Comparison of ENCODE assay signal across 8 cellular contexts in the genomic region with DNA sequence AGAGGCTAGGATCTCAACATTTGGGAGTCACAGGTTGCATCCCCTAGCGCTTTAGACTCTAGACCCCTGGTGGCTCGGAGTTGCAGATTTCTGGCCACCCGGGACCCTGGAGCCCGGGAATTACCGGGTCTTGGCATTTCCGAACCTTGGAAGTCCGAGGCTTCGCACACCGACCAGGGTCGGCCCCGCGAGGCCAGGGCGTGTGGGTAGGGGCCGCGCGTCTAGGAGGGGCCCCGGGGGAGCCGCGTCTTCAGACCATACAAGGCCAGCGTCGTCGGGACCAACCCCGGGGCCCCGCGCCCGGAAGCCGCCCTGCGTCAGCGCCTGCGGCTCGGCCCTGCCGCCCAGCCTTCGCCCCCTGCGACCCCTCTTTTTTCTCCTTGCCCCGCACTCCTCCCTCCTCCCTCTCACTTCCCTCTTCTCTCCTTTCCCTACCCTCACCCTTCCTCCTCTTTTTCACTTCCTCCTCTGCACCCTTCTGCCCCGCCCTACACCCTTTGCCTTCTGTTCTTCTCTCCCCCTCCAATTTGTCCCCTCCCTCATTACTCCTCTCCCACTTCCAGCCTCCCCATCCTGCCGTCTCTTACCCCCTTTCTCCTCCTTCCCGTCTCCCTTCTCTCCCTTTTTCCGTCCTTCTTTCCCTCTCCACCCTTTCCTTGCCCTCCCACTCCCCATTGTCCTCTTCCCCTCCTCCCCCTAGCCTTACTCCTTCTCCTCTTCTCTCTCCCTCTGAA. TPM values are rescaled to one million over a fixed set of nuclear protein-coding genes. Genes with fewer than 3 reads are reported as not detected.
DNase-seq lines count a peak whose midpoint lies in the region; ATAC-seq and TF ChIP-seq lines count a peak whose summit lies in the region.

No MANE protein-coding gene starts in this region.

- peak overlapping the region; percentile 78 for H3K9ac ChIP-seq in parathyroid adenoma

- H3K79me2 ChIP-seq in parathyroid adenoma, result peaks cover 14% of the 10 kb centered on the region

- peaks cover 32% of the 10 kb centered on the region for H3K4me1 ChIP-seq in HAP-1
- H3K4me1 ChIP-seq in RWPE2 (ENCODE audit: insufficient read depth, poor library complexity, severe bottlenecking), result peaks cover 13% of the 10 kb centered on the region
- peaks cover 17% of the 10 kb centered on the region for H3K4me1 ChIP-seq in parathyroid adenoma

- peaks cover 35% of the 10 kb centered on the region for H3K4me1 Mint-ChIP-seq in CD14-positive monocyte

- H3K27me3 ChIP-seq in HAP-1 (ENCODE audit: low read depth) (no peaks in the 10 kb centered on the region), RWPE2 (ENCODE audit: insufficient read depth, poor library complexity, severe bottlenecking) (no peaks in the 10 kb centered on the region), parathyroid adenoma (ENCODE audit: control insufficient read depth, insufficient read depth, low read length) (no peaks in the 10 kb centered on the region)

- in situ Hi-C loops in HAP-1 (cut with MboI; ENCODE audit: low sequenced_read_pairs), result loop anchor here (10.0 kb wide), 1 partner anchor 295 kb away; no protein-coding TSS in a partner anchor

- H3K4me2 ChIP-seq in parathyroid adenoma (ENCODE audit: low read length), result peak overlapping the region; percentile 95

- H2AFZ ChIP-seq in parathyroid adenoma, result peak overlapping the region; percentile 75

- H3K27ac Mint-ChIP-seq in CD14-positive monocyte, result peak overlapping the region; percentile 96 to 100 (median 98)
- H3K27ac Mint-ChIP-seq in activated naive CD4-positive, alpha-beta T cell treated with anti-CD3 and anti-CD28 coated beads, Interleukin-2, amount 50 U/mL, for 72 hours, result peak overlapping the region; percentile 95 to 99

- peaks cover 40 to 50% of the 10 kb centered on the region in 2 donors for H3K36me3 Mint-ChIP-seq in CD14-positive monocyte
- H3K36me3 Mint-ChIP-seq in activated naive CD4-positive, alpha-beta T cell treated with anti-CD3 and anti-CD28 coated beads, Interleukin-2, amount 50 U/mL, for 72 hours, result peaks cover 34% of the 10 kb centered on the region in 2 donors

- H3K27ac ChIP-seq in RWPE2 (ENCODE audit: poor library complexity, severe bottlenecking) (peak overlapping the region; percentile 97), parathyroid adenoma (peak overlapping the region; percentile 100)

- DNase-seq in CD14-positive monocyte (ENCODE audit: low spot score) (peak; percentile 77), HAP-1 (ENCODE audit: low spot score in 2 of 2) (peak; percentile 11 to 61), RWPE2 (ENCODE audit: low spot score) (no peak), Right ventricle myocardium superior (peak; percentile 92), NCI-H2081 (lab: John Stamatoyannopoulos, UW) (no peak)
- peak; percentile 67 to 82 for DNase-seq in activated naive CD4-positive, alpha-beta T cell treated with anti-CD3 and anti-CD28 coated beads, Interleukin-2, amount 50 U/mL, for 72 hours (ENCODE audit: low spot score in 2 of 2)

- H3K4me3 Mint-ChIP-seq in CD14-positive monocyte, result peak overlapping the region; percentile 91 to 99

- H3K36me3 ChIP-seq in HAP-1 (replicated peaks) (peaks cover 12% of the 10 kb centered on the region), RWPE2 (ENCODE audit: low read depth) (peaks cover 31% of the 10 kb centered on the region), parathyroid adenoma (ENCODE audit: control insufficient read depth, insufficient read depth, low read length) (no peaks in the 10 kb centered on the region)

- H3K9me3 ChIP-seq in HAP-1, result no peaks in the 10 kb centered on the region
- H3K9me3 ChIP-seq in RWPE2 (ENCODE audit: severe bottlenecking), result no peaks in the 10 kb centered on the region
- no peaks in the 10 kb centered on the region for H3K9me3 ChIP-seq in parathyroid adenoma (ENCODE audit: control insufficient read depth, low read length)

- TF ChIP-seq CTCF in CD14-positive monocyte (IDR thresholded peaks at IDR 0.05) (no peak), RWPE2 (IDR thresholded peaks at IDR 0.05; ENCODE audit: poor library complexity, severe bottlenecking) (no peak), parathyroid adenoma (IDR thresholded peaks at IDR 0.05) (no peak)

- H3K27me3 Mint-ChIP-seq in CD14-positive monocyte (ENCODE audit: low read depth in 3 of 3), result peaks cover 2 to 36% (median 10%) of the 10 kb centered on the region in 3 donors

- ATAC-seq in RWPE2 (ENCODE audit: low read depth) (peak; percentile 17), Right ventricle myocardium superior (ENCODE audit: poor library complexity) (peak; percentile 31), HG03095 (IDR thresholded peaks at IDR 0.05; ENCODE audit: unreplicated experiment) (no peak)
- ATAC-seq in activated naive CD4-positive, alpha-beta T cell treated with anti-CD3 and anti-CD28 coated beads, Interleukin-2, amount 50 U/mL, for 72 hours, result peak; percentile 31 to 36

- peaks cover 6 to 27% (median 19%) of the 10 kb centered on the region in 7 donors for H3K9me3 Mint-ChIP-seq in CD14-positive monocyte
- H3K9me3 Mint-ChIP-seq in activated naive CD4-positive, alpha-beta T cell treated with anti-CD3 and anti-CD28 coated beads, Interleukin-2, amount 50 U/mL, for 72 hours, result no peaks in the 10 kb centered on the region

- H3K4me3 ChIP-seq in HAP-1, result peak overlapping the region; percentile 50
- peak overlapping the region; percentile 89 for H3K4me3 ChIP-seq in RWPE2 (ENCODE audit: severe bottlenecking)
- H3K4me3 ChIP-seq in parathyroid adenoma (ENCODE audit: low read depth, low read length), result peak overlapping the region; percentile 86

- intact Hi-C loops in CD14-positive monocyte (cut with micrococcal nuclease) (loop anchor here in 1 of 2 donors (1.0 to 2.0 kb wide), 2 partner anchors 8 to 69 kb away; no protein-coding TSS in a partner anchor), Right ventricle myocardium superior (cut with DNase I) (no loop called here)

RNA-seq across cellular contexts. Expression of gene PLEKHG2, which starts 2.4 kb away (rescaled TPM):
- 1 to 10 TPM in 1 of 2 donors, under 1 TPM in 1; 0.73 to 1.2 TPM for polyA plus RNA-seq in CD14-positive monocyte
- 10 to 100 TPM; 52.4 to 55.6 TPM for total RNA-seq in activated naive CD4-positive, alpha-beta T cell treated with anti-CD3 and anti-CD28 coated beads, Interleukin-2, amount 50 U/mL, for 72 hours
- total RNA-seq in Right ventricle myocardium superior, result 9.0 TPM

RNA-seq across cellular contexts. Expression of gene ZFP36, which starts 3.4 kb away (rescaled TPM):
- 100 to 1,000 TPM; 473 to 632 TPM for polyA plus RNA-seq in CD14-positive monocyte
- total RNA-seq in activated naive CD4-positive, alpha-beta T cell treated with anti-CD3 and anti-CD28 coated beads, Interleukin-2, amount 50 U/mL, for 72 hours, result 100 to 1,000 TPM in 1 of 2 donors, 10 to 100 TPM in 1; 59.7 to 183 TPM
- total RNA-seq in Right ventricle myocardium superior, result 44.9 TPM

RNA-seq across cellular contexts. Expression of gene MED29, which starts 18.9 kb away (rescaled TPM):
- 10 to 100 TPM; 37.0 to 38.2 TPM for polyA plus RNA-seq in CD14-positive monocyte
- total RNA-seq in activated naive CD4-positive, alpha-beta T cell treated with anti-CD3 and anti-CD28 coated beads, Interleukin-2, amount 50 U/mL, for 72 hours, result 10 to 100 TPM; 22.2 to 23.6 TPM
- total RNA-seq in Right ventricle myocardium superior, result 22.1 TPM

RNA-seq across cellular contexts. Expression of gene PAF1, which starts 19.1 kb away (rescaled TPM):
- polyA plus RNA-seq in CD14-positive monocyte, result 10 to 100 TPM; 22.7 to 25.2 TPM
- total RNA-seq in activated naive CD4-positive, alpha-beta T cell treated with anti-CD3 and anti-CD28 coated beads, Interleukin-2, amount 50 U/mL, for 72 hours, result 10 to 100 TPM; 42.2 to 58.2 TPM
- 32.0 TPM for total RNA-seq in Right ventricle myocardium superior

RNA-seq across cellular contexts. Expression of gene RPS16, which starts 25.7 kb away (rescaled TPM):
- 1,000 to 10,000 TPM in 1 of 2 donors, 100 to 1,000 TPM in 1; 689 to 1,038 TPM for polyA plus RNA-seq in CD14-positive monocyte
- total RNA-seq in activated naive CD4-positive, alpha-beta T cell treated with anti-CD3 and anti-CD28 coated beads, Interleukin-2, amount 50 U/mL, for 72 hours, result 1,000 to 10,000 TPM; 3,128 to 3,624 TPM
- 1,176 TPM for total RNA-seq in Right ventricle myocardium superior

Comparison
In these comparisons a context has a peak if more than half of its experiments do, and no peak if none do; other contexts are left out.
1. DNase-seq: peak in CD14-positive monocyte (single experiment), HAP-1 (2 of 2), activated naive CD4-positive, alpha-beta T cell treated with anti-CD3 and anti-CD28 coated beads, Interleukin-2, amount 50 U/mL, for 72 hours (2 of 2) and Right ventricle myocardium superior (single experiment); none in RWPE2 (single experiment) and NCI-H2081 (0 of 2).
2. Peak in every context shown above with its lines, with median percentiles within 50 percentile points of each other: H3K4me3 ChIP-seq.